23 cellular contexts compared by ENCODE assay signal in genomic region chr12:51895378-51896135, GRCh38. TPM values are rescaled to one million over a fixed set of nuclear protein-coding genes. Genes with fewer than 3 reads are reported as not detected.
A peak's percentile ranks its signal among the peaks of the same experiment; 100 is the strongest.
DNase-seq lines count a peak whose midpoint lies in the region; ATAC-seq and TF ChIP-seq lines count a peak whose summit lies in the region.
"Had no signal": no experiment of that assay in that cellular context is flagged by ENCODE, and none has a peak within 500 bp of the region (broad histone marks: within the 10 kb centered on the region; RNA-seq: fewer than 3 reads in every experiment).

No MANE protein-coding gene starts in this region.

- no peaks in the 10 kb centered on the region for H4K20me1 ChIP-seq in BLaER1 treated with 17β-estradiol and CSF1 and Interleukin-3, amounts not matched to agents 10 nM and 100 nM

- no peaks in the 10 kb centered on the region for H3K9me3 ChIP-seq in BLaER1 treated with 17β-estradiol and CSF1 and Interleukin-3, amounts not matched to agents 10 nM and 100 nM (replicated peaks in 1 of 11)
- H3K9me3 ChIP-seq in NT2/D1 (ENCODE audit: insufficient read depth, low read length) = no peaks in the 10 kb centered on the region

- H3K4me2 ChIP-seq in BLaER1 treated with 17β-estradiol and CSF1 and Interleukin-3, amounts not matched to agents 10 nM and 100 nM = peak overlapping the region in 5 of 11 experiments; percentile 35 to 64 (median 43); a peak in 10 of 22 replicates

- DNase-seq in NT2/D1 (ENCODE audit: low read depth, low spot score) = no peak
- no peak for DNase-seq in foreskin keratinocyte
- peak; percentile 21 for DNase-seq in omental fat pad (ENCODE audit: low spot score)
- no peak for DNase-seq in left colon
- no peak for DNase-seq in SHP77 (lab: John Stamatoyannopoulos, UW)
- DNase-seq: activated CD4-positive, alpha-beta memory T cell treated with anti-CD3 and anti-CD28 coated beads, Interleukin-2, amount 10 ng/mL, durations not matched to agents 7 days and 5 days; activated naive CD4-positive, alpha-beta T cell treated with anti-CD3 and anti-CD28 coated beads, Interleukin-2, amount 50 U/mL, for 16 hours; activated T-cell treated with anti-CD3 and anti-CD28 coated beads, Interleukin-2, amount 50 U/mL, for 1 hour; CD8-positive, alpha-beta memory T cell; mammary epithelial cell; NCI-H2029; NK-92 treated with Interleukin-12 subunit alpha and Interleukin-12 subunit beta, amount 100 ng/mL, for 24 hours; stimulated activated naive B cell treated with anti-CD40 and anti-IgM and Interleukin-4, amounts not matched to agents 10 μg/mL and 1 μg/mL and 100 μg/mL, for 72 hours; T-helper 1 cell had no signal

- H3K27ac ChIP-seq in BLaER1 treated with 17β-estradiol and CSF1 and Interleukin-3, amounts not matched to agents 10 nM and 100 nM = peak overlapping the region in 7 of 11 experiments; percentile 18 to 47 (median 35); a peak in 11 of 22 replicates
- no peak overlapping the region for H3K27ac ChIP-seq in foreskin keratinocyte

- TF ChIP-seq CTCF in foreskin keratinocyte (conservative IDR thresholded peaks at IDR 0.05) (no peak), omental fat pad (IDR thresholded peaks at IDR 0.05) (no peak)

- ATAC-seq in foreskin keratinocyte (peak; percentile 21), omental fat pad (ENCODE audit: low FRiP score) (peak; percentile 7), HG03442 (IDR thresholded peaks at IDR 0.05; ENCODE audit: unreplicated experiment) (no peak), GM21528 (IDR thresholded peaks at IDR 0.05; ENCODE audit: low FRiP score, unreplicated experiment) (no peak), left colon (no peak)
- ATAC-seq: stimulated activated naive B cell treated with anti-CD40 and anti-IgM and Interleukin-4, amounts not matched to agents 10 μg/mL and 1 μg/mL and 100 μg/mL, for 72 hours had no signal

- no peaks in the 10 kb centered on the region for H3K27me3 ChIP-seq in BLaER1 treated with 17β-estradiol and CSF1 and Interleukin-3, amounts not matched to agents 10 nM and 100 nM
- H3K27me3 ChIP-seq in NT2/D1 (ENCODE audit: insufficient read depth, insufficient read length) (peaks cover 2% of the 10 kb centered on the region), foreskin keratinocyte (peaks cover 3% of the 10 kb centered on the region)

- intact Hi-C loops in left colon (cut with DNase I, micrococcal nuclease) = no loop called here

- H3K4me1 ChIP-seq in BLaER1 treated with 17β-estradiol and CSF1 and Interleukin-3, amounts not matched to agents 10 nM and 100 nM = peaks cover 16 to 96% (median 53%) of the 10 kb centered on the region in 10 experiments
- H3K4me1 ChIP-seq in NT2/D1 (ENCODE audit: insufficient read depth, insufficient read length) (peaks cover 13% of the 10 kb centered on the region), foreskin keratinocyte (no peaks in the 10 kb centered on the region)

- no peaks in the 10 kb centered on the region for H3K36me3 ChIP-seq in BLaER1 treated with 17β-estradiol and CSF1 and Interleukin-3, amounts not matched to agents 10 nM and 100 nM
- H3K36me3 ChIP-seq in NT2/D1 (ENCODE audit: insufficient read depth, insufficient read length, low read length) = no peaks in the 10 kb centered on the region

- H3K9ac ChIP-seq in BLaER1 treated with 17β-estradiol and CSF1 and Interleukin-3, amounts not matched to agents 10 nM and 100 nM = peak overlapping the region in 6 of 11 experiments; percentile 6 to 43 (median 18); a peak in 7 of 22 replicates
- peak overlapping the region; percentile 44 for H3K9ac ChIP-seq in NT2/D1 (ENCODE audit: insufficient read length, low read depth)

- no peak overlapping the region for H3K4me3 ChIP-seq in BLaER1 treated with 17β-estradiol and CSF1 and Interleukin-3, amounts not matched to agents 10 nM and 100 nM
- no peak overlapping the region for H3K4me3 ChIP-seq in NT2/D1 (ENCODE audit: insufficient read length, low read depth)

RNA-seq across cellular contexts. Expression of gene ANKRD33, which starts 7.7 kb away (rescaled TPM):
- total RNA-seq in foreskin keratinocyte (not detected in 2 replicates), omental fat pad (not detected), left colon (not detected)
- polyA plus RNA-seq in foreskin keratinocyte = not detected in 2 replicates
- total RNA-seq: activated CD4-positive, alpha-beta memory T cell treated with anti-CD3 and anti-CD28 coated beads, Interleukin-2, amount 10 ng/mL, durations not matched to agents 7 days and 5 days; CD8-positive, alpha-beta memory T cell; dermis blood vessel endothelial cell; mammary epithelial cell; renal cortical epithelial cell; ureter had no signal
- polyA plus RNA-seq: CD8-positive, alpha-beta memory T cell; esophagus; mammary epithelial cell; neural cell had no signal

RNA-seq across cellular contexts. Expression of gene ACVRL1, which starts 11.7 kb away (rescaled TPM):
- total RNA-seq in foreskin keratinocyte (not detected in 2 replicates), omental fat pad (100 to 1,000 TPM in 3 of 4 donors, 10 to 100 TPM in 1; 69.3 to 593 (median 113) TPM), left colon (100 to 1,000 TPM; 188 to 214 TPM)
- polyA plus RNA-seq in foreskin keratinocyte = 0.03 and 0.04 TPM in 2 replicates
- total RNA-seq: activated CD4-positive, alpha-beta memory T cell treated with anti-CD3 and anti-CD28 coated beads, Interleukin-2, amount 10 ng/mL, durations not matched to agents 7 days and 5 days; H9 had no signal
- polyA plus RNA-seq: CD8-positive, alpha-beta memory T cell; mammary epithelial cell; neural cell had no signal

RNA-seq across cellular contexts. Expression of gene FIGNL2, which starts 47.0 kb away (rescaled TPM):
- total RNA-seq in foreskin keratinocyte = 0.03 TPM in 1 of 2 replicates, not detected in the other
- 0.01 TPM in 1 of 2 replicates, not detected in the other for polyA plus RNA-seq in foreskin keratinocyte
- total RNA-seq in omental fat pad = under 1 TPM in 3 of 4 donors, not detected in 1; 0.24 to 0.63 (median 0.63) TPM
- under 1 TPM; 0.24 to 0.36 TPM for total RNA-seq in left colon
- polyA plus RNA-seq: mammary epithelial cell had no signal

RNA-seq across cellular contexts. Expression of gene ACVR1B, which starts 55.9 kb away (rescaled TPM):
- 14.0 and 14.3 TPM in 2 replicates for total RNA-seq in foreskin keratinocyte
- 7.3 and 7.4 TPM in 2 replicates for polyA plus RNA-seq in foreskin keratinocyte
- total RNA-seq in omental fat pad = 10 to 100 TPM; 15.9 to 42.2 (median 20.5) TPM
- 10 to 100 TPM; 67.6 to 84.7 TPM for total RNA-seq in left colon

Comparison
In these comparisons a context has a peak if more than half of its experiments do, and no peak if none do; other contexts are left out.
1. ATAC-seq: peak in foreskin keratinocyte (single experiment) and omental fat pad (single experiment); none in HG03442 (single experiment), GM21528 (single experiment) and left colon (single experiment).
2. RNA of gene ACVRL1, which starts 11.7 kb away (total RNA-seq): 188 to 214 TPM in left colon and 69.3 to 593 TPM in omental fat pad; not detected in foreskin keratinocyte; every median in the first group is over 10 times any median in the second.